22 cellular contexts compared by ENCODE assay signal in genomic region chr3:192940129-192940528, GRCh38.
"Had no signal": no experiment of that assay in that cellular context is flagged by ENCODE, and none has a peak within 500 bp of the region (broad histone marks: within the 10 kb centered on the region; RNA-seq: fewer than 3 reads in every experiment).

No MANE protein-coding gene starts in this region.

- ATAC-seq: activated CD8-positive, alpha-beta T cell treated with anti-CD3 and anti-CD28 coated beads, Interleukin-2, amount 10 ng/mL, durations not matched to agents 7 days and 5 days; activated T-cell treated with anti-CD3 and anti-CD28 coated beads, Interleukin-2, amount 50 U/mL, for 72 hours; effector memory CD8-positive, alpha-beta T cell; gastroesophageal sphincter; heart right ventricle; left lobe of liver; naive thymus-derived CD8-positive, alpha-beta T cell; pancreas; T-helper 17 cell; WTC11 had no signal

- FAIRE-seq: pancreas had no signal

- H3K4me1 ChIP-seq: gastroesophageal sphincter, pancreas, sigmoid colon, spleen, stomach had no signal

- H3K36me3 ChIP-seq: brain microvascular endothelial cell, gastroesophageal sphincter, heart right ventricle, pancreas, sigmoid colon, spleen, stomach, thoracic aorta had no signal

- H3K4me3 ChIP-seq: gastroesophageal sphincter, heart right ventricle, pancreas, sigmoid colon, spleen, stomach, thoracic aorta had no signal

- H3K27ac ChIP-seq: brain microvascular endothelial cell, epithelial cell of prostate, gastroesophageal sphincter, heart right ventricle, pancreas, sigmoid colon, spleen, stomach, thoracic aorta had no signal

- DNase-seq: activated CD4-positive, alpha-beta T cell treated with anti-CD3 and anti-CD28 coated beads, Interleukin-2, amount 10 ng/mL, durations not matched to agents 24 days and 14 days; activated CD8-positive, alpha-beta memory T cell treated with anti-CD3 and anti-CD28 coated beads, Interleukin-2, amount 50 U/mL, for 4 hours; activated CD8-positive, alpha-beta T cell treated with anti-CD3 and anti-CD28 coated beads, Interleukin-2, amount 10 ng/mL, durations not matched to agents 7 days and 5 days; activated gamma-delta T cell treated with Interleukin-2 at 50 U/mL for 16 hours; activated T-cell treated with anti-CD3 and anti-CD28 coated beads, Interleukin-2, amount 50 U/mL, for 72 hours; amygdala; brain microvascular endothelial cell; dermis blood vessel endothelial cell; effector memory CD8-positive, alpha-beta T cell; heart right ventricle; islet precursor cell; naive thymus-derived CD8-positive, alpha-beta T cell; pancreas; sigmoid colon; spleen; stomach; T-helper 17 cell had no signal

- H3K27me3 ChIP-seq: brain microvascular endothelial cell, gastroesophageal sphincter, heart right ventricle, pancreas, sigmoid colon, spleen, stomach had no signal

- H3K9me3 ChIP-seq: gastroesophageal sphincter, heart right ventricle, pancreas, sigmoid colon, spleen, stomach, thoracic aorta had no signal
